Comparison of ENCODE assay signal across 25 cellular contexts in genomic region chr1:63486679-63487078, GRCh38. TPM values are rescaled to one million over a fixed set of nuclear protein-coding genes. Genes with fewer than 3 reads are reported as not detected.
DNase-seq lines count a peak whose midpoint lies in the region; ATAC-seq and TF ChIP-seq lines count a peak whose summit lies in the region.
"Had no signal": no experiment of that assay in that cellular context is flagged by ENCODE, and none has a peak within 500 bp of the region (broad histone marks: within the 10 kb centered on the region; RNA-seq: fewer than 3 reads in every experiment).

No MANE protein-coding gene starts in this region.

- no peaks in the 10 kb centered on the region for H3K9me3 ChIP-seq in SK-N-SH
- H3K9me3 ChIP-seq in left lung, result no peaks in the 10 kb centered on the region

- H3K27me3 ChIP-seq in SK-N-SH (ENCODE audit: insufficient read depth) (no peaks in the 10 kb centered on the region), left lung (no peaks in the 10 kb centered on the region)

- CTCF ChIA-PET in SK-N-SH (lab: Yijun Ruan, JAX), result no interaction called here

- 96% methylated on average over 1 of the region's 1 CpG for WGBS in SK-N-SH (ENCODE audit: low lambda C conversion rate)

- no peaks in the 10 kb centered on the region for H3K9me2 ChIP-seq in SK-N-SH

- no peak for ATAC-seq in SK-N-SH treated with all-trans-retinoic acid at 6 μM for 48 hours
- ATAC-seq in left lung, result peak; percentile 29
- ATAC-seq: CD8-positive, alpha-beta T cell; GM12878; GM23338 had no signal

- H4K20me1 ChIP-seq in SK-N-SH (ENCODE audit: insufficient read depth), result no peaks in the 10 kb centered on the region

- H3K27ac ChIP-seq in SK-N-SH (ENCODE audit: low read depth in 2 of 2, low read length in 1 of 2), result no peak overlapping the region
- no peak overlapping the region for H3K27ac ChIP-seq in left lung
- H3K27ac ChIP-seq: 22Rv1, KMS-11 had no signal

- H3K4me2 ChIP-seq in SK-N-SH, result no peak overlapping the region
- H3K4me2 ChIP-seq: GM23338, KMS-11 had no signal

- H3K79me2 ChIP-seq in SK-N-SH (ENCODE audit: insufficient read depth), result no peaks in the 10 kb centered on the region

- intact Hi-C loops in left lung (cut with DNase I), result no loop called here

- TF ChIP-seq EP300 in SK-N-SH (IDR thresholded peaks at IDR 0.05; ENCODE audit: borderline replicate concordance in 1 of 2, low read depth in 1 of 2, low read length in 1 of 2), result no peak

- H3K36me3 ChIP-seq in SK-N-SH (replicated peaks in 1 of 2; ENCODE audit: control insufficient read depth in 1 of 2, insufficient read depth in 2 of 2, low read length in 1 of 2) (peaks cover 0 to 4% of the 10 kb centered on the region in 2 experiments), left lung (no peaks in the 10 kb centered on the region)

- POLR2A ChIA-PET in SK-N-SH (lab: Yijun Ruan, JAX), result no interaction called here

- no peaks in the 10 kb centered on the region; a peak in 1 of 4 replicates for H3K4me1 ChIP-seq in SK-N-SH (ENCODE audit: control insufficient read depth in 1 of 2, insufficient read depth in 2 of 2, low read depth in 1 of 2, low read length in 1 of 2)
- H3K4me1 ChIP-seq in left lung, result no peaks in the 10 kb centered on the region

- H2AFZ ChIP-seq in SK-N-SH (ENCODE audit: low read depth), result no peak overlapping the region
- H2AFZ ChIP-seq: GM23338 had no signal

- H3K4me3 ChIP-seq in SK-N-SH (ENCODE audit: low read depth in 2 of 2, low read length in 1 of 2) (no peak overlapping the region), fibroblast of the aortic adventitia (ENCODE audit: low read depth, low read length) (no peak overlapping the region), left lung (no peak overlapping the region)
- H3K4me3 ChIP-seq: GM12878, GM23338 had no signal

- no peak for TF ChIP-seq CTCF in SK-N-SH (IDR thresholded peaks at IDR 0.05)
- no peak for TF ChIP-seq CTCF in fibroblast of the aortic adventitia (IDR thresholded peaks at IDR 0.05; ENCODE audit: insufficient read depth, low read length)
- TF ChIP-seq CTCF in left lung (IDR thresholded peaks at IDR 0.05), result no peak

- DNase-seq in SK-N-SH, result peak; percentile 10
- peak; percentile 75 for DNase-seq in amniotic epithelial cell (ENCODE audit: low read depth)
- DNase-seq in fibroblast of the aortic adventitia (ENCODE audit: low read depth), result peak; percentile 6
- DNase-seq in left lung, result no peak
- no peak for DNase-seq in T1000 (lab: John Stamatoyannopoulos, UW)
- no peak for DNase-seq in NCI-H1048 (lab: John Stamatoyannopoulos, UW)
- DNase-seq in stimulated activated CD4-positive, alpha-beta T cell treated with anti-CD3 and anti-CD28 coated beads, Interleukin-15, amount 100 ng/mL, for 24 hours, result no peak
- DNase-seq: ACHN; AML-193; C1 segment of cervical spinal cord; CD8-positive, alpha-beta T cell; DND-41; HCEC 1CT; NCI-H1105 treated with DMSO at 0.1 percent for 48 hours; NCI-H1694; NCI-H2081; NCI-H2171; NCI-H345; NCI-H524; NCI-H82 had no signal

- H3F3A ChIP-seq in SK-N-SH (replicated peaks; ENCODE audit: insufficient read depth), result no peaks in the 10 kb centered on the region

- H3K9ac ChIP-seq in SK-N-SH, result no peak overlapping the region
- H3K9ac ChIP-seq: KMS-11 had no signal

- TF ChIP-seq RAD21 in SK-N-SH (IDR thresholded peaks at IDR 0.05; ENCODE audit: low read length), result no peak

TF ChIP-seq in SK-N-SH, 30 proteins besides CTCF, POLR2A, EP300 and RAD21 (continues in another document):
- TF ChIP-seq POLR2AphosphoS5 (IDR thresholded peaks at IDR 0.05; ENCODE audit: low read depth, low read length) (no peak), PBX3 (IDR thresholded peaks at IDR 0.05) (no peak), NRF1 (IDR thresholded peaks at IDR 0.05; ENCODE audit: low read depth, low read length) (no peak), ZBTB33 (IDR thresholded peaks at IDR 0.05; ENCODE audit: borderline replicate concordance, low read depth) (no peak), EZH2phosphoT487 (IDR thresholded peaks at IDR 0.05; ENCODE audit: borderline replicate concordance, low read depth) (no peak), JUND (IDR thresholded peaks at IDR 0.05) (no peak)
- TF ChIP-seq, protein P1, sequence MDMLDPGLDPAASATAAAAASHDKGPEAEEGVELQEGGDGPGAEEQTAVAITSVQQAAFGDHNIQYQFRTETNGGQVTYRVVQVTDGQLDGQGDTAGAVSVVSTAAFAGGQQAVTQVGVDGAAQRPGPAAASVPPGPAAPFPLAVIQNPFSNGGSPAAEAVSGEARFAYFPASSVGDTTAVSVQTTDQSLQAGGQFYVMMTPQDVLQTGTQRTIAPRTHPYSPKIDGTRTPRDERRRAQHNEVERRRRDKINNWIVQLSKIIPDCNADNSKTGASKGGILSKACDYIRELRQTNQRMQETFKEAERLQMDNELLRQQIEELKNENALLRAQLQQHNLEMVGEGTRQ (IDR thresholded peaks at IDR 0.05; ENCODE audit: borderline replicate concordance, low read depth, low read length), result no peak

TF ChIP-seq in SK-N-SH treated with all-trans-retinoic acid at 6 μM for 48 hours, 23 proteins besides CTCF, POLR2A, EP300 and RAD21:
- TF ChIP-seq ZFP30 (CRISPR knock-in tag; IDR thresholded peaks at IDR 0.05) (no peak), BACH2 (CRISPR knock-in tag; IDR thresholded peaks at IDR 0.05; ENCODE audit: borderline replicate concordance) (no peak)

RNA-seq across cellular contexts. Expression of gene ITGB3BP, which starts 36.3 kb away (rescaled TPM):
- 9.9 and 12.8 TPM in 2 replicates for polyA plus RNA-seq in SK-N-SH (2012; rRNA removed)
- polyA plus RNA-seq in SK-N-SH (2012; cell fraction: cytosol; rRNA removed), result 14.4 and 20.2 TPM in 2 replicates
- 9.7 and 14.1 TPM in 2 replicates for polyA plus RNA-seq in SK-N-SH (2012; cell fraction: nucleus; rRNA removed)
- total RNA-seq in fibroblast of the aortic adventitia (ENCODE audit: low replicate concordance) (16.0 and 48.0 TPM in 2 replicates), left lung (10 to 100 TPM; 16.6 to 19.0 TPM)

RNA-seq across cellular contexts. Expression of gene EFCAB7, which starts 36.6 kb away (rescaled TPM):
- 2.4 and 2.7 TPM in 2 replicates for polyA plus RNA-seq in SK-N-SH (2012; rRNA removed)
- 3.3 and 4.4 TPM in 2 replicates for polyA plus RNA-seq in SK-N-SH (2012; cell fraction: cytosol; rRNA removed)
- polyA plus RNA-seq in SK-N-SH (2012; cell fraction: nucleus; rRNA removed), result 1.5 and 4.5 TPM in 2 replicates
- total RNA-seq in fibroblast of the aortic adventitia (ENCODE audit: low replicate concordance) (12.1 and 15.7 TPM in 2 replicates), left lung (1 to 10 TPM; 6.8 to 8.8 TPM)

Comparison
In these comparisons a context has a peak if more than half of its experiments do, and no peak if none do; other contexts are left out.
1. DNase-seq: peak in SK-N-SH (single experiment), amniotic epithelial cell (single experiment) and fibroblast of the aortic adventitia (single experiment); none in left lung (0 of 2), T1000 (single experiment), NCI-H1048 (single experiment) and stimulated activated CD4-positive, alpha-beta T cell treated with anti-CD3 and anti-CD28 coated beads, Interleukin-15, amount 100 ng/mL, for 24 hours (single experiment).